8 cellular contexts compared by ENCODE assay signal in genomic region chr4:24584175-24584850, GRCh38. TPM values are rescaled to one million over a fixed set of nuclear protein-coding genes. Genes with fewer than 3 reads are reported as not detected.
DNase-seq lines count a peak whose midpoint lies in the region; ATAC-seq and TF ChIP-seq lines count a peak whose summit lies in the region.

Gene DHX15 (minus strand): TSS chr4:24584554. CDS start chr4:24584393, 161 bp downstream.

- H3K36me3 Mint-ChIP-seq in CD8-positive, alpha-beta memory T cell = peaks cover 0 to 26% (median 5%) of the 10 kb centered on the region in 3 donors

- DNase-seq in CD8-positive, alpha-beta memory T cell = peak; percentile 90 to 95 (median 91)
- peak; percentile 76 for DNase-seq in HS-27A (ENCODE audit: low read depth)
- peak; percentile 26 for DNase-seq in NK-92 (lab: John Stamatoyannopoulos, UW; ENCODE audit: unreplicated experiment)
- DNase-seq in activated CD8-positive, alpha-beta memory T cell treated with anti-CD3 and anti-CD28 coated beads for 24 hours = peak; percentile 94
- DNase-seq in effector CD4-positive, alpha-beta T cell = peak; percentile 90
- DNase-seq in lower lobe of right lung = peak; percentile 98
- peak; percentile 83 to 89 (median 87) for DNase-seq in stimulated activated CD4-positive, alpha-beta T cell treated with anti-CD3 and anti-CD28 coated beads, TNF-alpha, amount 100 ng/mL, for 24 hours (ENCODE audit: low read depth in 3 of 3)

- peaks cover 0 to 4% (median under 1%) of the 10 kb centered on the region in 5 donors for H3K9me3 Mint-ChIP-seq in CD8-positive, alpha-beta memory T cell

- peaks cover 30% of the 10 kb centered on the region for H3K4me1 ChIP-seq in CD8-positive, alpha-beta memory T cell (ENCODE audit: insufficient read depth, low read length)
- peaks cover 39% of the 10 kb centered on the region for H3K4me1 ChIP-seq in lower lobe of right lung

- intact Hi-C loops in lower lobe of right lung (cut with DNase I) = no loop called here

- peaks cover 33 to 49% (median 39%) of the 10 kb centered on the region in 3 donors for H3K4me1 Mint-ChIP-seq in CD8-positive, alpha-beta memory T cell

- no peaks in the 10 kb centered on the region for H3K27me3 ChIP-seq in CD8-positive, alpha-beta memory T cell (ENCODE audit: insufficient read depth, low read length, poor library complexity, severe bottlenecking)
- H3K27me3 ChIP-seq in lower lobe of right lung (ENCODE audit: low read depth) = no peaks in the 10 kb centered on the region

- peaks cover 2 to 4% of the 10 kb centered on the region in 2 donors for H3K27me3 Mint-ChIP-seq in CD8-positive, alpha-beta memory T cell

- no peak for TF ChIP-seq CTCF in lower lobe of right lung (IDR thresholded peaks at IDR 0.05)

- POLR2A ChIA-PET in CD8-positive, alpha-beta memory T cell (lab: Charles Lee) = interaction anchor here (0.7 to 1.4 kb wide), 4 partner anchors 17 to 576 kb away, joined by 3 to 10 read pairs (median 4); partner anchors contain the start of gene SEPSECS

- H3K36me3 ChIP-seq in CD8-positive, alpha-beta memory T cell (ENCODE audit: insufficient read depth, low read length) = no peaks in the 10 kb centered on the region
- H3K36me3 ChIP-seq in lower lobe of right lung = peaks cover 11% of the 10 kb centered on the region

- H3K4me3 ChIP-seq in CD8-positive, alpha-beta memory T cell (ENCODE audit: low read length) = peak within 1 kb of the TSS; percentile 92
- H3K4me3 ChIP-seq in lower lobe of right lung = peak within 1 kb of the TSS; percentile 99

- peak within 1 kb of the TSS; percentile 89 to 100 (median 95) for H3K4me3 Mint-ChIP-seq in CD8-positive, alpha-beta memory T cell

- peaks cover under 1% of the 10 kb centered on the region for H3K9me3 ChIP-seq in CD8-positive, alpha-beta memory T cell (ENCODE audit: low read length)
- H3K9me3 ChIP-seq in lower lobe of right lung = no peaks in the 10 kb centered on the region

- H3K27ac ChIP-seq in CD8-positive, alpha-beta memory T cell (ENCODE audit: low read depth, low read length) = peak within 1 kb of the TSS; percentile 93
- peak within 1 kb of the TSS; percentile 98 for H3K27ac ChIP-seq in lower lobe of right lung

- H3K27ac Mint-ChIP-seq in CD8-positive, alpha-beta memory T cell = peak within 1 kb of the TSS; percentile 96 to 100 (median 98)

- CTCF ChIA-PET in CD8-positive, alpha-beta memory T cell (lab: Charles Lee) = interaction anchor here (1.0 kb wide), 2 partner anchors 13 to 33 kb away, joined by 3 to 4 read pairs; no protein-coding TSS in a partner anchor

- ATAC-seq in GM19467 (IDR thresholded peaks at IDR 0.05; ENCODE audit: unreplicated experiment) (peak; percentile 87), lower lobe of right lung (peak; percentile 97 to 99)

RNA-seq across cellular contexts. Expression of gene DHX15, which starts in this region (rescaled TPM):
- 100 to 1,000 TPM; 207 to 209 TPM for total RNA-seq in CD8-positive, alpha-beta memory T cell
- polyA plus RNA-seq in CD8-positive, alpha-beta memory T cell = 54.8 TPM
- 93.2 TPM for total RNA-seq in lower lobe of right lung

Comparison
In these comparisons a context has a peak if more than half of its experiments do, and no peak if none do; other contexts are left out.
1. Peak in every context shown above with its lines: DNase-seq, ATAC-seq, H3K4me3 ChIP-seq and H3K27ac ChIP-seq.
2. DNase-seq: peak in every context shown above with its lines; median percentile 98 in lower lobe of right lung; 94 in activated CD8-positive, alpha-beta memory T cell treated with anti-CD3 and anti-CD28 coated beads for 24 hours; 91 in CD8-positive, alpha-beta memory T cell; 90 in effector CD4-positive, alpha-beta T cell; 87 in stimulated activated CD4-positive, alpha-beta T cell treated with anti-CD3 and anti-CD28 coated beads, TNF-alpha, amount 100 ng/mL, for 24 hours; 76 in HS-27A; 26 in NK-92.